Comparison of ENCODE assay signal across 8 cellular contexts in the genomic region with DNA sequence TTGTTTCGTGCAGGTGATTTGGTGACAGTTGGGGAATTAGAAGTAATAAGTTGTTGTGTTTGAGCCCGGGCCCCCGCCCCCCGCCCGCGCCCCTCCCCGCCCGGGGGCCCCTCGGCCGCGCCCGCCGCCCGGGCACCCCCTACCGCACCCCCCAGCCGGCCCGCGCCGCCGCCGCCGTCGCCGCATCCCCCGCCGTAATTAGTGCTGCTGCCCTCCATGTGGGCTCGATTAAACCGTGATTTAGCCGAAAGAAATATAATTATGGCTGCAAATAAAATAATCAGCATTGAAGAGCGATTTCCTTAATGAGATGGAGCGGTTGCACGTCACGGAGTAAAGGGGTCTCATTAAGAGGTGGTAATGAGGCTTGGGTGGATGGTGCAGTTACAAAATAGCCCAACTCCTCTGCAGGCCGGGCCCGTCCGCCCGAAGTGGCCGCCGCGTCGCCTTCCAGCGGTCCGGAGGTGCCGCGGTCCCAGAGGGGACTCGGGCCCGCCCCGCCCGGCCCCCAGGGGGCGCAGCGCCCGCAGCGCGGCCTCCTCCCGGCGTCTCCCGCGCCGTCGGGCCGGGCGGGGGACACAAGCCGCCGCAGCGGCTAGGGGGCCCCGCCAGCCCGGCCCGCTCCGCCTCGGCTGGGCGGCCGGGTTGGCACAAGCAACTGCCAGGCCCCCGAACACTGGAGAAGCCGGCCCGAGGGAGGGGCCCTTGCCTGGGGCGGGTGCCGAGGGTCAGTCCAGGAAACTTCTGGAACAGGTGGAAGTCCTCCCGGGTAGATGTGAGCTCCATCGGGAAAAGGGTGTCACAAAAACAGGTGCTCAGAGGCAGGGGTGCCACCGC. TPM values are rescaled to one million over a fixed set of nuclear protein-coding genes. Genes with fewer than 3 reads are reported as not detected.
DNase-seq lines count a peak whose midpoint lies in the region; ATAC-seq and TF ChIP-seq lines count a peak whose summit lies in the region.

No MANE protein-coding gene starts in this region.

- H2BK120ac ChIP-seq in neuronal stem cell (ENCODE audit: low read depth, low read length) = no peak overlapping the region

- peak overlapping the region; percentile 53 for H3K18ac ChIP-seq in neuronal stem cell (ENCODE audit: low read length)

- WGBS in neuronal stem cell (ENCODE audit: extremely low coverage in 2 of 2, insufficient read length in 2 of 2, insufficient replicate concordance in 1 of 2), 2 donors = no CpG with 5 or more reads among the region's 80 CpGs

- TF ChIP-seq POLR2A in erythroblast (IDR thresholded peaks at IDR 0.05; ENCODE audit: low read length) = no peak

- no peak overlapping the region for H2AK5ac ChIP-seq in neuronal stem cell (ENCODE audit: low read depth, low read length)

- ATAC-seq in HG02943 (IDR thresholded peaks at IDR 0.05; ENCODE audit: low read depth, unreplicated experiment) = peak; percentile 57
- no peak for ATAC-seq in HG03378 (IDR thresholded peaks at IDR 0.05; ENCODE audit: unreplicated experiment)

- H3K27ac ChIP-seq in neuronal stem cell (replicated peaks; ENCODE audit: low read length) = no peak overlapping the region

- DNase-seq in GM03348 (ENCODE audit: low spot score) (peak; percentile 81), UCSD-AML1 (lab: John Stamatoyannopoulos, UW; ENCODE audit: unreplicated experiment) (peak; percentile 53), erythroblast (lab: John Stamatoyannopoulos, UW) (peak; percentile 59 to 76), neuronal stem cell (ENCODE audit: low spot score) (no peak), NK-92 (lab: John Stamatoyannopoulos, UW; ENCODE audit: unreplicated experiment) (no peak), mesenteric fat pad (ENCODE audit: low spot score) (no peak)

- H2AFZ ChIP-seq in neuronal stem cell (ENCODE audit: low read length) = peak overlapping the region; percentile 71

- no peak overlapping the region for H2BK12ac ChIP-seq in neuronal stem cell (ENCODE audit: low read length)

- peaks cover 0 to 6% of the 10 kb centered on the region in 2 donors for H3K4me1 ChIP-seq in neuronal stem cell (ENCODE audit: control insufficient read depth in 2 of 2, insufficient read depth in 1 of 2, low read depth in 1 of 2, low read length in 2 of 2)

- H3K9me3 ChIP-seq in neuronal stem cell (replicated peaks in 1 of 2; ENCODE audit: control insufficient read depth in 2 of 2, insufficient read depth in 1 of 2, low read depth in 1 of 2, low read length in 2 of 2) = no peaks in the 10 kb centered on the region

- no peak overlapping the region for H3K4me3 ChIP-seq in neuronal stem cell (ENCODE audit: low read length in 2 of 2)

- no peak overlapping the region for H3K4ac ChIP-seq in neuronal stem cell (ENCODE audit: low read length)

- H2BK5ac ChIP-seq in neuronal stem cell (ENCODE audit: low read length) = no peak overlapping the region

- no peak overlapping the region for H4K91ac ChIP-seq in neuronal stem cell (ENCODE audit: low read depth, low read length, poor library complexity)

- peaks cover 21 to 99% (median 58%) of the 10 kb centered on the region in 3 experiments for H3K27me3 ChIP-seq in neuronal stem cell (ENCODE audit: control insufficient read depth in 3 of 3, insufficient read depth in 3 of 3, low read depth in 1 of 3, low read length in 3 of 3)

- no peak overlapping the region for H3K14ac ChIP-seq in neuronal stem cell (ENCODE audit: low read length)

- H2BK15ac ChIP-seq in neuronal stem cell (ENCODE audit: low read length) = no peak overlapping the region

- H4K8ac ChIP-seq in neuronal stem cell (ENCODE audit: low read depth, low read length) = no peak overlapping the region

- H3K23ac ChIP-seq in neuronal stem cell (ENCODE audit: low read depth, low read length, poor library complexity) = no peak overlapping the region

- peak overlapping the region; percentile 43 for H3K4me2 ChIP-seq in neuronal stem cell (ENCODE audit: insufficient read depth, low read length, poor library complexity, severe bottlenecking)

- H3K36me3 ChIP-seq in neuronal stem cell (replicated peaks in 1 of 2; ENCODE audit: control insufficient read depth in 2 of 2, insufficient read depth in 2 of 2, low read length in 2 of 2) = no peaks in the 10 kb centered on the region

- H3K79me1 ChIP-seq in neuronal stem cell (ENCODE audit: low read depth, low read length) = no peaks in the 10 kb centered on the region

- no peak overlapping the region for H3K9ac ChIP-seq in neuronal stem cell (ENCODE audit: low read depth, low read length, poor library complexity)

RNA-seq across cellular contexts. Expression of gene OTP, which starts 6.9 kb away (rescaled TPM):
- polyA plus RNA-seq in neuronal stem cell (2013, experiment 1 of 2) = 0.13 TPM
- polyA plus RNA-seq in neuronal stem cell (2013, experiment 2 of 2) = 0.10 TPM
- not detected for total RNA-seq in mesenteric fat pad

Comparison
In these comparisons a context has a peak if more than half of its experiments do, and no peak if none do; other contexts are left out.
1. DNase-seq: peak in GM03348 (single experiment), UCSD-AML1 (single experiment) and erythroblast (2 of 2); none in neuronal stem cell (single experiment), NK-92 (single experiment) and mesenteric fat pad (single experiment).